11 cellular contexts compared by ENCODE assay signal in genomic region chr12:49748800-49749199, GRCh38. TPM values are rescaled to one million over a fixed set of nuclear protein-coding genes. Genes with fewer than 3 reads are reported as not detected.
DNase-seq lines count a peak whose midpoint lies in the region; ATAC-seq and TF ChIP-seq lines count a peak whose summit lies in the region.
"Had no signal": no experiment of that assay in that cellular context is flagged by ENCODE, and none has a peak within 500 bp of the region (broad histone marks: within the 10 kb centered on the region; RNA-seq: fewer than 3 reads in every experiment).

No MANE protein-coding gene starts in this region.

- H3K4me1 Mint-ChIP-seq in activated T-cell treated with anti-CD3 and anti-CD28 coated beads, Interleukin-2, amount 50 U/mL, for 72 hours (ENCODE audit: low read depth) = peaks cover 100% of the 10 kb centered on the region
- H3K4me1 Mint-ChIP-seq in endothelial cell (ENCODE audit: unreplicated experiment) = peaks cover 35% of the 10 kb centered on the region
- H3K4me1 Mint-ChIP-seq in HFFc6 (ENCODE audit: low read depth) = peaks cover 68% of the 10 kb centered on the region

- no peak for TF ChIP-seq CTCF in endothelial cell (IDR thresholded peaks at IDR 0.05; ENCODE audit: unreplicated experiment)
- no peak for TF ChIP-seq CTCF in HFFc6 (IDR thresholded peaks at IDR 0.05)

- no peak for DNase-seq in activated T-cell treated with anti-CD3 and anti-CD28 coated beads, Interleukin-2, amount 50 U/mL, for 72 hours
- no peak for DNase-seq in activated T-cell treated with anti-CD3 and anti-CD28 coated beads, Interleukin-2, amount 50 U/mL, for 48 hours
- DNase-seq in SJSA1 (ENCODE audit: low read depth in 1 of 2, low spot score in 2 of 2) (no peak), endothelial cell (ENCODE audit: low spot score) (no peak), HFFc6 (no peak)
- DNase-seq: colonic mucosa, Peyer's patch, tibial artery had no signal

- H3K27ac ChIP-seq in SJSA1 (0 out of 2 replicates have a peak overlapping the region, but pooled peaks have one; percentile 4), skeletal muscle tissue (ENCODE audit: low read depth, low read length) (peak overlapping the region; percentile 28)
- H3K27ac ChIP-seq: colonic mucosa, Peyer's patch, tibial artery had no signal

- H3K4me3 ChIP-seq in SJSA1 (no peak overlapping the region), skeletal muscle tissue (ENCODE audit: low read length in 3 of 3) (peak overlapping the region in 2 of 3 donors; percentile 22 to 40)
- H3K4me3 ChIP-seq: colonic mucosa, Peyer's patch, tibial artery had no signal

- H3K27me3 Mint-ChIP-seq in activated T-cell treated with anti-CD3 and anti-CD28 coated beads, Interleukin-2, amount 50 U/mL, for 72 hours (ENCODE audit: low read depth) = no peaks in the 10 kb centered on the region
- peaks cover 2% of the 10 kb centered on the region for H3K27me3 Mint-ChIP-seq in endothelial cell (ENCODE audit: unreplicated experiment)
- H3K27me3 Mint-ChIP-seq in HFFc6 (ENCODE audit: insufficient read depth) = peaks cover 4% of the 10 kb centered on the region; the same call in 1 of the 2 replicates

- no peaks in the 10 kb centered on the region for H3K9me3 Mint-ChIP-seq in activated T-cell treated with anti-CD3 and anti-CD28 coated beads, Interleukin-2, amount 50 U/mL, for 72 hours
- no peaks in the 10 kb centered on the region for H3K9me3 Mint-ChIP-seq in endothelial cell (ENCODE audit: unreplicated experiment)
- H3K9me3 Mint-ChIP-seq in HFFc6 = no peaks in the 10 kb centered on the region

- no peak for ATAC-seq in activated T-cell treated with anti-CD3 and anti-CD28 coated beads, Interleukin-2, amount 50 U/mL, for 72 hours (replicated peaks in 1 of 2)
- ATAC-seq in HG03108 (IDR thresholded peaks at IDR 0.05; ENCODE audit: unreplicated experiment) = no peak
- no peak for ATAC-seq in HG03095 (IDR thresholded peaks at IDR 0.05; ENCODE audit: unreplicated experiment)

- H3K36me3 Mint-ChIP-seq in activated T-cell treated with anti-CD3 and anti-CD28 coated beads, Interleukin-2, amount 50 U/mL, for 72 hours (ENCODE audit: insufficient read depth in 2 of 2) = peaks cover 23 to 51% of the 10 kb centered on the region in 2 donors
- H3K36me3 Mint-ChIP-seq in endothelial cell (ENCODE audit: low read depth, unreplicated experiment) (peaks cover 10% of the 10 kb centered on the region), HFFc6 (ENCODE audit: low read depth) (peaks cover 36% of the 10 kb centered on the region)

- peak overlapping the region; percentile 94 for H3K27ac Mint-ChIP-seq in activated T-cell treated with anti-CD3 and anti-CD28 coated beads, Interleukin-2, amount 50 U/mL, for 72 hours
- H3K27ac Mint-ChIP-seq in endothelial cell (ENCODE audit: unreplicated experiment) (peak overlapping the region; percentile 37), HFFc6 (no peak overlapping the region)

- no peaks in the 10 kb centered on the region for H3K27me3 ChIP-seq in SJSA1 (replicated peaks)
- no peaks in the 10 kb centered on the region for H3K27me3 ChIP-seq in skeletal muscle tissue (ENCODE audit: control insufficient read depth in 3 of 3, insufficient read depth in 3 of 3, low read length in 3 of 3)
- H3K27me3 ChIP-seq: colonic mucosa, Peyer's patch, tibial artery had no signal

- H3K36me3 ChIP-seq in SJSA1 = peaks cover 54% of the 10 kb centered on the region
- H3K36me3 ChIP-seq in skeletal muscle tissue (ENCODE audit: control insufficient read depth in 3 of 3, insufficient read depth in 3 of 3, low read length in 3 of 3) = peaks cover 9 to 11% (median 11%) of the 10 kb centered on the region in 3 donors
- H3K36me3 ChIP-seq: colonic mucosa had no signal

- H3K4me3 Mint-ChIP-seq in activated T-cell treated with anti-CD3 and anti-CD28 coated beads, Interleukin-2, amount 50 U/mL, for 72 hours = peak overlapping the region; percentile 79 to 88
- H3K4me3 Mint-ChIP-seq in endothelial cell (ENCODE audit: unreplicated experiment) (no peak overlapping the region), HFFc6 (no peak overlapping the region)

- peak overlapping the region; percentile 28 to 62 (median 50) for H3K9ac ChIP-seq in skeletal muscle tissue (ENCODE audit: low read depth in 1 of 3, low read length in 3 of 3)

- H3K9me3 ChIP-seq in SJSA1 (replicated peaks) (no peaks in the 10 kb centered on the region), skeletal muscle tissue (ENCODE audit: control insufficient read depth in 3 of 3, low read length in 3 of 3) (no peaks in the 10 kb centered on the region)
- H3K9me3 ChIP-seq: colonic mucosa, Peyer's patch, tibial artery had no signal

- peaks cover 29% of the 10 kb centered on the region for H3K4me1 ChIP-seq in SJSA1 (replicated peaks)
- H3K4me1 ChIP-seq in skeletal muscle tissue (ENCODE audit: control insufficient read depth in 3 of 3, insufficient read depth in 3 of 3, low read length in 3 of 3) = peaks cover 41 to 59% (median 44%) of the 10 kb centered on the region in 3 donors

RNA-seq across cellular contexts. Expression of gene TMBIM6, which starts 7.4 kb away (rescaled TPM):
- total RNA-seq in activated T-cell treated with anti-CD3 and anti-CD28 coated beads, Interleukin-2, amount 50 U/mL, for 72 hours = 100 to 1,000 TPM; 755 to 785 TPM
- total RNA-seq in SJSA1 (2014; rRNA removed; shearing (Covaris generic)) = 417 and 432 TPM in 2 replicates
- total RNA-seq in endothelial cell (ENCODE audit: unreplicated experiment) (571 TPM), skeletal muscle tissue (185 TPM)
- 100 to 1,000 TPM; 471 to 545 (median 497) TPM for total RNA-seq in HFFc6 (2021; fragmentation: NEBNext Ultra II Directional; extraction: Animal tissue kit (Norgen Biotek cat#: 25700))

RNA-seq across cellular contexts. Expression of gene FMNL3, which starts 41.6 kb away (rescaled TPM):
- total RNA-seq in activated T-cell treated with anti-CD3 and anti-CD28 coated beads, Interleukin-2, amount 50 U/mL, for 72 hours = 10 to 100 TPM; 40.6 to 42.0 TPM
- 12.9 and 19.2 TPM in 2 replicates for total RNA-seq in SJSA1 (2014; rRNA removed; shearing (Covaris generic))
- 194 TPM for total RNA-seq in endothelial cell (ENCODE audit: unreplicated experiment)
- 19.3 TPM for total RNA-seq in skeletal muscle tissue
- 10 to 100 TPM; 15.8 to 21.8 (median 19.5) TPM for total RNA-seq in HFFc6 (2021; fragmentation: NEBNext Ultra II Directional; extraction: Animal tissue kit (Norgen Biotek cat#: 25700))

Comparison
In these comparisons a context has a peak if more than half of its experiments do, and no peak if none do; other contexts are left out.
1. H3K4me3 Mint-ChIP-seq: peak in activated T-cell treated with anti-CD3 and anti-CD28 coated beads, Interleukin-2, amount 50 U/mL, for 72 hours (2 of 2); none in endothelial cell (single experiment) and HFFc6 (single experiment).